ENCODE assay signal across 10 cellular contexts in genomic region chr16:1501630-1502029, GRCh38. TPM values are rescaled to one million over a fixed set of nuclear protein-coding genes. Genes with fewer than 3 reads are reported as not detected.
"Had no signal": no experiment of that assay in that cellular context is flagged by ENCODE, and none has a peak within 500 bp of the region (broad histone marks: within the 10 kb centered on the region; RNA-seq: fewer than 3 reads in every experiment).

No MANE protein-coding gene starts in this region.

- H3K27me3 Mint-ChIP-seq: IgD-negative memory B cell had no signal

- H2AFZ ChIP-seq: GM23338 had no signal

- H3K4me3 ChIP-seq: GM23338 had no signal

- H3K9me3 Mint-ChIP-seq: GM23338, H9, HFFc6, IgD-negative memory B cell had no signal

- H3K4me3 Mint-ChIP-seq: GM23338, H9, HFFc6, IgD-negative memory B cell had no signal

- H3K27ac ChIP-seq: HL-60 had no signal

- H3K4me2 ChIP-seq: GM23338 had no signal

- FAIRE-seq: H1, H54 had no signal

- H3K27ac Mint-ChIP-seq: GM23338, H9, HFFc6, IgD-negative memory B cell had no signal

- ATAC-seq: GM23338, HCT116 had no signal

- DNase-seq: H9, HFFc6, KG1 had no signal

- H3K4me1 Mint-ChIP-seq: GM23338, H9, IgD-negative memory B cell had no signal

RNA-seq across cellular contexts. Expression of gene PTX4, which starts 12.9 kb away (rescaled TPM):
- total RNA-seq: GM23338, H1, H9, HT1080 had no signal
- polyA plus RNA-seq: GM23338, H1, IgD-negative memory B cell had no signal

RNA-seq across cellular contexts. Expression of gene TMEM204, which starts 31.8 kb away (rescaled TPM):
- total RNA-seq: H1, H9 had no signal
- polyA plus RNA-seq: H1 had no signal

RNA-seq across cellular contexts. Expression of gene CCDC154, which starts 57.3 kb away (rescaled TPM):
- total RNA-seq: GM23338 had no signal
